Comparison of ENCODE assay signal across 1 cellular context in genomic region chr19:19591133-19591825, GRCh38.
TF ChIP-seq lines count a peak whose summit lies in the region.

No MANE protein-coding gene starts in this region.

TF ChIP-seq in GM12878, 131 proteins besides CTCF, POLR2A, EP300 and RAD21 (continued from another document and continues in another):
- TF ChIP-seq E4F1 (IDR thresholded peaks at IDR 0.05; ENCODE audit: borderline replicate concordance, partially characterized antibody) (no peak), SIN3A (IDR thresholded peaks at IDR 0.05; ENCODE audit: low read depth, low read length) (no peak), ESRRA (IDR thresholded peaks at IDR 0.05; ENCODE audit: low read length) (no peak), ZNF24 (IDR thresholded peaks at IDR 0.05) (no peak), CHD2 (IDR thresholded peaks at IDR 0.05; ENCODE audit: borderline replicate concordance, low read depth, low read length) (no peak; the same call in 1 of the 2 replicates), ATF3 (IDR thresholded peaks at IDR 0.05; ENCODE audit: borderline replicate concordance, extremely low read depth, low read depth, low read length) (no peak), PBX3 (IDR thresholded peaks at IDR 0.05; ENCODE audit: insufficient replicate concordance, low read depth, low read length) (peak; percentile 75), ETV6 (conservative IDR thresholded peaks at IDR 0.05 in 1 of 2, IDR thresholded peaks at IDR 0.05 in 1 of 2; ENCODE audit: borderline replicate concordance in 1 of 2, low read depth in 1 of 2) (no peak), ZNF687 (IDR thresholded peaks at IDR 0.05) (peak; percentile 90), PAX8 (IDR thresholded peaks at IDR 0.05) (no peak), RCOR1 (conservative IDR thresholded peaks at IDR 0.05; ENCODE audit: low read depth, low read length) (no peak), NFIC (IDR thresholded peaks at IDR 0.05; ENCODE audit: low read depth, low read length) (no peak), ZNF217 (IDR thresholded peaks at IDR 0.05) (no peak), EZH2 (IDR thresholded peaks at IDR 0.05; ENCODE audit: borderline replicate concordance, control insufficient read depth, low read depth, low read length) (no peak), IKZF1 (conservative IDR thresholded peaks at IDR 0.05) (peak; percentile 66), IKZF2 (IDR thresholded peaks at IDR 0.05) (peak; percentile 46 to 62; a peak in 1 of 4 replicates), IRF3 (IDR thresholded peaks at IDR 0.05) (no peak), SRF (IDR thresholded peaks at IDR 0.05; ENCODE audit: low read depth in 2 of 2, low read length in 2 of 2) (0 out of 4 replicates have a peak, but pooled peaks of 1 of the 2 experiments have one; percentile 19), POLR2AphosphoS2 (IDR thresholded peaks at IDR 0.05; ENCODE audit: low read depth, low read length) (no peak), NR2C1 (IDR thresholded peaks at IDR 0.05) (no peak), HDGF (IDR thresholded peaks at IDR 0.05) (no peak; the same call in 1 of the 2 replicates), JUND (IDR thresholded peaks at IDR 0.05; ENCODE audit: low read depth, low read length) (no peak), SMARCA5 (IDR thresholded peaks at IDR 0.05) (no peak), SREBF1 (IDR thresholded peaks at IDR 0.05; ENCODE audit: low read length) (no peak), MXI1 (IDR thresholded peaks at IDR 0.05; ENCODE audit: low read depth, low read length) (no peak), FOXK2 (IDR thresholded peaks at IDR 0.05) (no peak), RELB (IDR thresholded peaks at IDR 0.05; ENCODE audit: low read depth) (peak; percentile 94), RFX5 (IDR thresholded peaks at IDR 0.05; ENCODE audit: low read depth, low read length) (no peak), KLF5 (IDR thresholded peaks at IDR 0.05; ENCODE audit: partially characterized antibody) (no peak), GATAD2B (conservative IDR thresholded peaks at IDR 0.05; ENCODE audit: low read depth) (no peak; the same call in 1 of the 2 replicates), PML (IDR thresholded peaks at IDR 0.05; ENCODE audit: low read length) (no peak), TCF3 (IDR thresholded peaks at IDR 0.05; ENCODE audit: borderline replicate concordance, insufficient read depth, low read depth, low read length) (no peak), ZBTB4 (CRISPR knock-in tag; IDR thresholded peaks at IDR 0.05) (no peak), SMAD1 (IDR thresholded peaks at IDR 0.05; ENCODE audit: low read depth, partially characterized antibody) (no peak), ZZZ3 (IDR thresholded peaks at IDR 0.05; ENCODE audit: control insufficient read depth, insufficient read length, low read depth) (no peak), ZNF384 (IDR thresholded peaks at IDR 0.05; ENCODE audit: borderline replicate concordance, low read depth, low read length) (no peak), WRNIP1 (IDR thresholded peaks at IDR 0.05; ENCODE audit: borderline replicate concordance, low read depth, low read length) (no peak), BCL11A (IDR thresholded peaks at IDR 0.05; ENCODE audit: low read depth, low read length) (peak; percentile 60; the same call in 1 of the 2 replicates), IRF4 (IDR thresholded peaks at IDR 0.05; ENCODE audit: low read depth, low read length) (no peak), HSF1 (IDR thresholded peaks at IDR 0.05; ENCODE audit: low read depth, low read length) (no peak), GABPA (IDR thresholded peaks at IDR 0.05; ENCODE audit: low read depth) (no peak), EGR1 (IDR thresholded peaks at IDR 0.05; ENCODE audit: borderline replicate concordance in 1 of 2, low read depth in 2 of 2, low read length in 2 of 2) (no peak), NFXL1 (IDR thresholded peaks at IDR 0.05; ENCODE audit: borderline replicate concordance) (no peak), MTA2 (IDR thresholded peaks at IDR 0.05; ENCODE audit: low read depth) (peak; percentile 88), NR2F1 (conservative IDR thresholded peaks at IDR 0.05) (peak; percentile 74), FOS (IDR thresholded peaks at IDR 0.05; ENCODE audit: borderline replicate concordance, extremely low read depth, insufficient read length) (no peak), MYB (IDR thresholded peaks at IDR 0.05; ENCODE audit: borderline replicate concordance, low read depth, low read length) (no peak), RB1 (IDR thresholded peaks at IDR 0.05; ENCODE audit: borderline replicate concordance) (no peak)
